In the genomic region with DNA sequence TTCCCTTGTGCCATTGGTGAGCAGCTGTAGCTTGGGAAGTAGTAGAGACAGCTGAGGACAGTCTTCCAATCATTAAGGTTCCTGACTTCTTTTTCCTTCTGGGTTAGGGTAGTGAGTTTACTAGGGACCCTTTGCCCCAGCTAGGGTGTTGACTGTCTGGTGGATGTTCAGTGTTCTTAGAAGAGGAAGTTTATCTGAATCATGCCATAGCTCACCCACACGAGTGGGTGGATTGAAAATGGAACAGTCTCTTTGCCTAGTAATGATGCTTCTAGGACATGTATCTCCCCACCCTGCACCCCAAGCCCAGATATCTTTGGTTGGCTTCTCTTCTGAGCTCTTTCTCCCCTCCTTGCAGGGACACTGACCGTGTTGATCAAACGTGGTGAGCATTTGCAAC, we compare ENCODE assay signal across 29 cellular contexts. TPM values are rescaled to one million over a fixed set of nuclear protein-coding genes. Genes with fewer than 3 reads are reported as not detected.
DNase-seq lines count a peak whose midpoint lies in the region; ATAC-seq and TF ChIP-seq lines count a peak whose summit lies in the region.
"Had no signal": no experiment of that assay in that cellular context is flagged by ENCODE, and none has a peak within 500 bp of the region (broad histone marks: within the 10 kb centered on the region; RNA-seq: fewer than 3 reads in every experiment).

No MANE protein-coding gene starts in this region.

- no peaks in the 10 kb centered on the region for H3K9me3 Mint-ChIP-seq in activated CD4-positive, alpha-beta T cell treated with anti-CD3 and anti-CD28 coated beads, Interleukin-2, amount 10 ng/mL, durations not matched to agents 24 days and 14 days
- no peaks in the 10 kb centered on the region for H3K9me3 Mint-ChIP-seq in GM23338
- H3K9me3 Mint-ChIP-seq in activated T-helper 2 cell treated with anti-CD3 and anti-CD28 coated beads, Interferon-gamma antibody, Interleukin-2, Interleukin-4, amounts not matched to agents 10 μg/mL and 5 μg/mL and 100 μg/mL, durations not matched to agents 14 hours and 24 hours and 36 hours, result no peaks in the 10 kb centered on the region
- H3K9me3 Mint-ChIP-seq: activated B cell treated with CpG ODN at 0.5 μM for 24 hours; central memory CD8-positive, alpha-beta T cell; stimulated activated memory B cell treated with anti-CD40 and anti-IgM and Interleukin-4, amounts not matched to agents 10 μg/mL and 1 μg/mL and 100 μg/mL, for 72 hours had no signal

- no peak overlapping the region for H3K4me3 ChIP-seq in GM23338
- H3K4me3 ChIP-seq: ascending aorta, dorsolateral prefrontal cortex, prostate gland, tibial artery had no signal

- H3K4me1 ChIP-seq in GM23338 (ENCODE audit: insufficient read depth), result no peaks in the 10 kb centered on the region
- H3K4me1 ChIP-seq: ascending aorta had no signal

- no peak overlapping the region for H2AFZ ChIP-seq in GM23338

- peaks cover 64% of the 10 kb centered on the region for H3K36me3 Mint-ChIP-seq in activated CD4-positive, alpha-beta T cell treated with anti-CD3 and anti-CD28 coated beads, Interleukin-2, amount 10 ng/mL, durations not matched to agents 24 days and 14 days (ENCODE audit: low read depth)
- H3K36me3 Mint-ChIP-seq in GM23338 (ENCODE audit: low read depth), result peaks cover 45% of the 10 kb centered on the region
- peaks cover 54% of the 10 kb centered on the region for H3K36me3 Mint-ChIP-seq in activated T-helper 2 cell treated with anti-CD3 and anti-CD28 coated beads, Interferon-gamma antibody, Interleukin-2, Interleukin-4, amounts not matched to agents 10 μg/mL and 5 μg/mL and 100 μg/mL, durations not matched to agents 14 hours and 24 hours and 36 hours (ENCODE audit: low read depth)

- H3K27ac ChIP-seq in GM23338 (ENCODE audit: low read depth), result no peak overlapping the region
- H3K27ac ChIP-seq: ascending aorta, HL-60, neutrophil, tibial artery had no signal

- H3K4me1 Mint-ChIP-seq in activated CD4-positive, alpha-beta T cell treated with anti-CD3 and anti-CD28 coated beads, Interleukin-2, amount 10 ng/mL, durations not matched to agents 24 days and 14 days, result peaks cover 17% of the 10 kb centered on the region
- no peaks in the 10 kb centered on the region for H3K4me1 Mint-ChIP-seq in GM23338
- H3K4me1 Mint-ChIP-seq in activated T-helper 2 cell treated with anti-CD3 and anti-CD28 coated beads, Interferon-gamma antibody, Interleukin-2, Interleukin-4, amounts not matched to agents 10 μg/mL and 5 μg/mL and 100 μg/mL, durations not matched to agents 14 hours and 24 hours and 36 hours (ENCODE audit: low read depth), result peaks cover 11% of the 10 kb centered on the region
- H3K4me1 Mint-ChIP-seq: activated B cell treated with CpG ODN at 0.5 μM for 24 hours; CD14-positive monocyte; central memory CD8-positive, alpha-beta T cell had no signal

- no peak for ATAC-seq in GM23338
- peak; percentile 60 for ATAC-seq in stimulated activated naive CD8-positive, alpha-beta T cell treated with anti-CD3 and anti-CD28 coated beads, Interleukin-15, Interleukin-2, amounts not matched to agents 100 U/mL and 50 U/mL, for 24 hours
- ATAC-seq in HG02642 (IDR thresholded peaks at IDR 0.05; ENCODE audit: poor library complexity, unreplicated experiment), result no peak
- ATAC-seq in GM18502 (IDR thresholded peaks at IDR 0.05; ENCODE audit: poor library complexity, unreplicated experiment), result no peak
- ATAC-seq: HepG2; stimulated activated memory B cell treated with anti-CD40 and anti-IgM and Interleukin-4, amounts not matched to agents 10 μg/mL and 1 μg/mL and 100 μg/mL, for 72 hours had no signal

- DNase-seq in activated CD4-positive, alpha-beta T cell treated with anti-CD3 and anti-CD28 coated beads, Interleukin-2, amount 10 ng/mL, durations not matched to agents 24 days and 14 days, result no peak
- DNase-seq in activated CD4-positive, alpha-beta T cell treated with anti-CD3 and anti-CD28 coated beads for 4 hours, result no peak
- no peak for DNase-seq in GM23338 (ENCODE audit: low spot score)
- no peak for DNase-seq in activated T-helper 2 cell treated with anti-CD3 and anti-CD28 coated beads, Interferon-gamma antibody, Interleukin-2, Interleukin-4, amounts not matched to agents 10 μg/mL and 5 μg/mL and 100 μg/mL, durations not matched to agents 14 hours and 24 hours and 36 hours (ENCODE audit: low spot score)
- DNase-seq in stimulated activated naive CD8-positive, alpha-beta T cell treated with anti-CD3 and anti-CD28 coated beads, Interleukin-15, Interleukin-2, amounts not matched to agents 100 U/mL and 50 U/mL, for 24 hours, result no peak
- DNase-seq in SW480 (ENCODE audit: low spot score), result no peak
- DNase-seq: activated B cell treated with CpG ODN at 0.5 μM for 24 hours; activated gamma-delta T cell; GOT3; mammary epithelial cell; NCI-H2081 treated with DMSO at 0.1 percent for 48 hours; NCI-H446 treated with DMSO at 0.1 percent for 48 hours; NK-92 treated with Interleukin-12 subunit alpha and Interleukin-12 subunit beta, amount 100 ng/mL, for 24 hours; stimulated activated CD4-positive, alpha-beta T cell treated with anti-CD3 and anti-CD28 coated beads, Interleukin-1b, Interleukin-23, amount 100 ng/mL, for 48 hours; T-helper 9 cell; tibial artery had no signal

- intact Hi-C loops in activated CD4-positive, alpha-beta T cell treated with anti-CD3 and anti-CD28 coated beads, Interleukin-2, amount 10 ng/mL, durations not matched to agents 24 days and 14 days (cut with micrococcal nuclease), result no loop called here
- intact Hi-C loops in activated T-helper 2 cell treated with anti-CD3 and anti-CD28 coated beads, Interferon-gamma antibody, Interleukin-2, Interleukin-4, amounts not matched to agents 10 μg/mL and 5 μg/mL and 100 μg/mL, durations not matched to agents 14 hours and 24 hours and 36 hours (cut with micrococcal nuclease), result no loop called here

- H3K4me3 Mint-ChIP-seq in activated CD4-positive, alpha-beta T cell treated with anti-CD3 and anti-CD28 coated beads, Interleukin-2, amount 10 ng/mL, durations not matched to agents 24 days and 14 days, result no peak overlapping the region
- H3K4me3 Mint-ChIP-seq in GM23338, result no peak overlapping the region
- H3K4me3 Mint-ChIP-seq in activated T-helper 2 cell treated with anti-CD3 and anti-CD28 coated beads, Interferon-gamma antibody, Interleukin-2, Interleukin-4, amounts not matched to agents 10 μg/mL and 5 μg/mL and 100 μg/mL, durations not matched to agents 14 hours and 24 hours and 36 hours (ENCODE audit: low read depth), result no peak overlapping the region
- H3K4me3 Mint-ChIP-seq: activated B cell treated with CpG ODN at 0.5 μM for 24 hours; CD14-positive monocyte; central memory CD8-positive, alpha-beta T cell; stimulated activated memory B cell treated with anti-CD40 and anti-IgM and Interleukin-4, amounts not matched to agents 10 μg/mL and 1 μg/mL and 100 μg/mL, for 72 hours had no signal

- H3F3A ChIP-seq in GM23338 (replicated peaks; ENCODE audit: low read depth), result no peaks in the 10 kb centered on the region

- H3K27ac Mint-ChIP-seq in activated CD4-positive, alpha-beta T cell treated with anti-CD3 and anti-CD28 coated beads, Interleukin-2, amount 10 ng/mL, durations not matched to agents 24 days and 14 days, result peak overlapping the region; percentile 62
- H3K27ac Mint-ChIP-seq in GM23338, result peak overlapping the region; percentile 13; the same call in 1 of the 2 replicates
- H3K27ac Mint-ChIP-seq in activated T-helper 2 cell treated with anti-CD3 and anti-CD28 coated beads, Interferon-gamma antibody, Interleukin-2, Interleukin-4, amounts not matched to agents 10 μg/mL and 5 μg/mL and 100 μg/mL, durations not matched to agents 14 hours and 24 hours and 36 hours, result peak overlapping the region; percentile 68
- H3K27ac Mint-ChIP-seq: activated B cell treated with CpG ODN at 0.5 μM for 24 hours; stimulated activated memory B cell treated with anti-CD40 and anti-IgM and Interleukin-4, amounts not matched to agents 10 μg/mL and 1 μg/mL and 100 μg/mL, for 72 hours had no signal

- H3K27me3 ChIP-seq in GM23338 (ENCODE audit: insufficient read depth), result no peaks in the 10 kb centered on the region
- H3K27me3 ChIP-seq: ascending aorta, dorsolateral prefrontal cortex, neutrophil, tibial artery had no signal

- no peaks in the 10 kb centered on the region for H3K79me2 ChIP-seq in GM23338 (replicated peaks; ENCODE audit: insufficient read depth)

- H3K36me3 ChIP-seq in GM23338 (ENCODE audit: insufficient read depth), result peaks cover 13% of the 10 kb centered on the region; the same call in 1 of the 2 replicates

- no peaks in the 10 kb centered on the region for H3K27me3 Mint-ChIP-seq in activated CD4-positive, alpha-beta T cell treated with anti-CD3 and anti-CD28 coated beads, Interleukin-2, amount 10 ng/mL, durations not matched to agents 24 days and 14 days
- H3K27me3 Mint-ChIP-seq in GM23338 (ENCODE audit: insufficient read depth, low read depth, poor library complexity), result peaks cover 2% of the 10 kb centered on the region
- no peaks in the 10 kb centered on the region for H3K27me3 Mint-ChIP-seq in activated T-helper 2 cell treated with anti-CD3 and anti-CD28 coated beads, Interferon-gamma antibody, Interleukin-2, Interleukin-4, amounts not matched to agents 10 μg/mL and 5 μg/mL and 100 μg/mL, durations not matched to agents 14 hours and 24 hours and 36 hours (ENCODE audit: low read depth)
- H3K27me3 Mint-ChIP-seq: activated B cell treated with CpG ODN at 0.5 μM for 24 hours; central memory CD8-positive, alpha-beta T cell; stimulated activated memory B cell treated with anti-CD40 and anti-IgM and Interleukin-4, amounts not matched to agents 10 μg/mL and 1 μg/mL and 100 μg/mL, for 72 hours had no signal

- H4K20me1 ChIP-seq in GM23338 (replicated peaks; ENCODE audit: insufficient read depth), result 0 out of 2 replicates have a peak, but pooled peaks cover 6% of the 10 kb centered on the region

- TF ChIP-seq CTCF in GM23338 (conservative IDR thresholded peaks at IDR 0.05; ENCODE audit: low read depth in 2 of 2), result no peak

- H3K9me2 ChIP-seq in GM23338 (ENCODE audit: insufficient read depth), result no peaks in the 10 kb centered on the region

- H3K4me2 ChIP-seq in GM23338, result no peak overlapping the region

TF ChIP-seq in GM23338, 12 proteins besides CTCF, POLR2A, EP300 and RAD21 (continues in another document):
- TF ChIP-seq STAT1 (IDR thresholded peaks at IDR 0.05; ENCODE audit: unreplicated experiment), result no peak

RNA-seq across cellular contexts. Expression of a gene that starts 57.2 kb away (rescaled TPM):
- total RNA-seq in activated CD4-positive, alpha-beta T cell treated with anti-CD3 and anti-CD28 coated beads, Interleukin-2, amount 10 ng/mL, durations not matched to agents 24 days and 14 days, result not detected in 2 replicates
- not detected in 2 replicates for total RNA-seq in GM23338 (2014; rRNA removed; shearing (Covaris generic))
- 0.37 and 0.40 TPM in 2 replicates for polyA plus RNA-seq in GM23338 (2016; fragmentation: Nextera tagmentation; extraction: Ambion mirVana)
- 0.48 and 0.53 TPM in 2 replicates for total RNA-seq in activated T-helper 2 cell treated with anti-CD3 and anti-CD28 coated beads, Interferon-gamma antibody, Interleukin-2, Interleukin-4, amounts not matched to agents 10 μg/mL and 5 μg/mL and 100 μg/mL, durations not matched to agents 14 hours and 24 hours and 36 hours
- total RNA-seq: activated B cell treated with CpG ODN at 0.5 μM for 24 hours, ascending aorta, HepG2, mammary epithelial cell, SK-MEL-5, skeletal muscle tissue had no signal
- polyA plus RNA-seq: CD14-positive monocyte, HepG2, mammary epithelial cell had no signal

Comparison
In these comparisons a context has a peak if more than half of its experiments do, and no peak if none do; other contexts are left out.
1. H3K27ac Mint-ChIP-seq: peak in every context shown above with its lines; median percentile 68 in activated T-helper 2 cell treated with anti-CD3 and anti-CD28 coated beads, Interferon-gamma antibody, Interleukin-2, Interleukin-4, amounts not matched to agents 10 μg/mL and 5 μg/mL and 100 μg/mL, durations not matched to agents 14 hours and 24 hours and 36 hours; 62 in activated CD4-positive, alpha-beta T cell treated with anti-CD3 and anti-CD28 coated beads, Interleukin-2, amount 10 ng/mL, durations not matched to agents 24 days and 14 days; 13 in GM23338.